ENCODE assay signal across 8 cellular contexts in genomic region chr3:197711973-197712707, GRCh38. TPM values are rescaled to one million over a fixed set of nuclear protein-coding genes. Genes with fewer than 3 reads are reported as not detected.
DNase-seq lines count a peak whose midpoint lies in the region; ATAC-seq and TF ChIP-seq lines count a peak whose summit lies in the region.

No MANE protein-coding gene starts in this region.

- no peak overlapping the region for H3K23ac ChIP-seq in trophoblast cell (ENCODE audit: low read length)

- no peak overlapping the region for H3K18ac ChIP-seq in trophoblast cell (ENCODE audit: low read length)

- H3K27me3 Mint-ChIP-seq in activated naive CD8-positive, alpha-beta T cell treated with anti-CD3 and anti-CD28 coated beads, Interleukin-2, amount 50 U/mL, for 24 hours: no peaks in the 10 kb centered on the region

- H3K4me1 ChIP-seq in BLaER1 treated with 17β-estradiol and CSF1 and Interleukin-3, amounts not matched to agents 10 nM and 100 nM: peaks cover 35 to 87% (median 56%) of the 10 kb centered on the region in 10 experiments
- H3K4me1 ChIP-seq in cardiac muscle cell (ENCODE audit: low read depth) (peaks cover 27% of the 10 kb centered on the region), trophoblast cell (ENCODE audit: control insufficient read depth in 1 of 2, insufficient read depth in 2 of 2, low read length in 2 of 2) (peaks cover 4 to 6% of the 10 kb centered on the region in 2 experiments), tibial artery (peaks cover 0 to 31% (median 14%) of the 10 kb centered on the region in 4 donors)

- no CpG with 5 or more reads among the region's 9 CpGs for WGBS in trophoblast cell (ENCODE audit: extremely low coverage, insufficient coverage, insufficient read length)

- DNase-seq in HL-60 (ENCODE audit: low read depth in 1 of 2, low spot score in 1 of 2) (peak; percentile 38 to 63), SKM-1 treated with dmso at 0.1 percent for 144 hours (lab: John Stamatoyannopoulos, UW; ENCODE audit: unreplicated experiment) (peak; percentile 64), cardiac muscle cell (ENCODE audit: low read depth in 1 of 2, low spot score in 1 of 2) (peak; percentile 77 to 97), trophoblast cell (peak; percentile 98 to 99), tibial artery (peak; percentile 91 to 92)
- DNase-seq in activated naive CD8-positive, alpha-beta T cell treated with anti-CD3 and anti-CD28 coated beads, Interleukin-2, amount 50 U/mL, for 24 hours: peak; percentile 83

- H2BK120ac ChIP-seq in trophoblast cell (ENCODE audit: insufficient read depth, low read length, poor library complexity): no peak overlapping the region

- H4K91ac ChIP-seq in trophoblast cell (ENCODE audit: low read depth, low read length): no peak overlapping the region

- H3K27ac ChIP-seq in BLaER1 treated with 17β-estradiol and CSF1 and Interleukin-3, amounts not matched to agents 10 nM and 100 nM: peak overlapping the region; percentile 48 to 80 (median 72); a peak in 21 of 22 replicates
- H3K27ac ChIP-seq in HL-60 (replicated peaks): no peak overlapping the region
- H3K27ac ChIP-seq in cardiac muscle cell: peak overlapping the region; percentile 93
- H3K27ac ChIP-seq in trophoblast cell (ENCODE audit: low read depth, low read length): peak overlapping the region; percentile 77
- peak overlapping the region; percentile 80 to 84 for H3K27ac ChIP-seq in tibial artery

- intact Hi-C loops in tibial artery (cut with DNase I; ENCODE audit: low total_unique reads): loop anchor here (5.0 kb wide), 1 partner anchor 40 kb away; no protein-coding TSS in a partner anchor

- peak overlapping the region; percentile 5 to 39 (median 26); a peak in 11 of 20 replicates for H3K4me3 ChIP-seq in BLaER1 treated with 17β-estradiol and CSF1 and Interleukin-3, amounts not matched to agents 10 nM and 100 nM
- H3K4me3 ChIP-seq in HL-60 (replicated peaks; ENCODE audit: insufficient read depth, low read length) (no peak overlapping the region; the same call in 1 of the 2 replicates), cardiac muscle cell (peak overlapping the region; percentile 7), trophoblast cell (ENCODE audit: low read depth, low read length) (no peak overlapping the region), tibial artery (peak overlapping the region; percentile 44 to 48)

- no peak overlapping the region for H2AFZ ChIP-seq in trophoblast cell (ENCODE audit: insufficient read depth, low read length, poor library complexity)

- no peak overlapping the region for H2BK12ac ChIP-seq in trophoblast cell (ENCODE audit: low read length)

- H3K27me3 ChIP-seq in BLaER1 treated with 17β-estradiol and CSF1 and Interleukin-3, amounts not matched to agents 10 nM and 100 nM: no peaks in the 10 kb centered on the region
- H3K27me3 ChIP-seq in HL-60 (ENCODE audit: insufficient read depth, poor library complexity, severe bottlenecking) (no peaks in the 10 kb centered on the region), cardiac muscle cell (no peaks in the 10 kb centered on the region), trophoblast cell (ENCODE audit: insufficient read depth, low read length) (no peaks in the 10 kb centered on the region), tibial artery (no peaks in the 10 kb centered on the region)

- H3K79me1 ChIP-seq in trophoblast cell (ENCODE audit: low read length): no peaks in the 10 kb centered on the region

- no peaks in the 10 kb centered on the region for H3K9me3 Mint-ChIP-seq in activated naive CD8-positive, alpha-beta T cell treated with anti-CD3 and anti-CD28 coated beads, Interleukin-2, amount 50 U/mL, for 24 hours

- H2AK5ac ChIP-seq in trophoblast cell (ENCODE audit: low read length): no peak overlapping the region

- no peak overlapping the region for H3K14ac ChIP-seq in trophoblast cell (ENCODE audit: low read length)

- H3K4me3 Mint-ChIP-seq in activated naive CD8-positive, alpha-beta T cell treated with anti-CD3 and anti-CD28 coated beads, Interleukin-2, amount 50 U/mL, for 24 hours: peak overlapping the region; percentile 73

- H3K27ac Mint-ChIP-seq in activated naive CD8-positive, alpha-beta T cell treated with anti-CD3 and anti-CD28 coated beads, Interleukin-2, amount 50 U/mL, for 24 hours: peak overlapping the region; percentile 94

- H3K9ac ChIP-seq in BLaER1 treated with 17β-estradiol and CSF1 and Interleukin-3, amounts not matched to agents 10 nM and 100 nM: peak overlapping the region; percentile 52 to 72 (median 64); a peak in 20 of 22 replicates
- no peak overlapping the region for H3K9ac ChIP-seq in trophoblast cell (ENCODE audit: low read length)

- H3K4me1 Mint-ChIP-seq in activated naive CD8-positive, alpha-beta T cell treated with anti-CD3 and anti-CD28 coated beads, Interleukin-2, amount 50 U/mL, for 24 hours: peaks cover 42% of the 10 kb centered on the region

- H3K4ac ChIP-seq in trophoblast cell (ENCODE audit: low read depth, low read length): no peak overlapping the region

- H2BK5ac ChIP-seq in trophoblast cell (ENCODE audit: low read depth, low read length, poor library complexity): no peak overlapping the region

- peaks cover 8% of the 10 kb centered on the region for H3K36me3 Mint-ChIP-seq in activated naive CD8-positive, alpha-beta T cell treated with anti-CD3 and anti-CD28 coated beads, Interleukin-2, amount 50 U/mL, for 24 hours (ENCODE audit: low read depth)

- no peak overlapping the region for H4K12ac ChIP-seq in trophoblast cell (ENCODE audit: low read depth, low read length)

- peaks cover 0 to 14% (median 0%) of the 10 kb centered on the region in 11 experiments; a peak in 4 of 22 replicates for H4K20me1 ChIP-seq in BLaER1 treated with 17β-estradiol and CSF1 and Interleukin-3, amounts not matched to agents 10 nM and 100 nM

- H3K36me3 ChIP-seq in BLaER1 treated with 17β-estradiol and CSF1 and Interleukin-3, amounts not matched to agents 10 nM and 100 nM: peaks cover 4 to 43% (median 25%) of the 10 kb centered on the region in 11 experiments; a peak in 20 of 22 replicates
- H3K36me3 ChIP-seq in cardiac muscle cell (no peaks in the 10 kb centered on the region), trophoblast cell (ENCODE audit: control insufficient read depth in 1 of 2, insufficient read depth in 2 of 2, low read length in 2 of 2) (peaks cover 0 to 1% of the 10 kb centered on the region in 2 experiments), tibial artery (peaks cover 0 to 8% (median 4%) of the 10 kb centered on the region in 3 donors)

- peak overlapping the region; percentile 58 to 85 (median 76) for H3K4me2 ChIP-seq in BLaER1 treated with 17β-estradiol and CSF1 and Interleukin-3, amounts not matched to agents 10 nM and 100 nM
- peak overlapping the region; percentile 61 for H3K4me2 ChIP-seq in trophoblast cell (ENCODE audit: low read length)

- peaks cover 0 to 4% (median 0%) of the 10 kb centered on the region in 11 experiments; a peak in 3 of 22 replicates for H3K9me3 ChIP-seq in BLaER1 treated with 17β-estradiol and CSF1 and Interleukin-3, amounts not matched to agents 10 nM and 100 nM (replicated peaks in 1 of 11)
- no peaks in the 10 kb centered on the region for H3K9me3 ChIP-seq in cardiac muscle cell (ENCODE audit: low read depth)
- no peaks in the 10 kb centered on the region for H3K9me3 ChIP-seq in trophoblast cell (ENCODE audit: insufficient read depth, low read depth, low read length)
- H3K9me3 ChIP-seq in tibial artery: no peaks in the 10 kb centered on the region

- TF ChIP-seq CTCF in HL-60 (IDR thresholded peaks at IDR 0.05; ENCODE audit: insufficient read depth, low read length): no peak
- TF ChIP-seq CTCF in cardiac muscle cell (IDR thresholded peaks at IDR 0.05; ENCODE audit: low read depth, low read length): no peak
- no peak for TF ChIP-seq CTCF in tibial artery (IDR thresholded peaks at IDR 0.05)

- H4K8ac ChIP-seq in trophoblast cell (ENCODE audit: low read depth, low read length): no peak overlapping the region

- no peaks in the 10 kb centered on the region for H3K79me2 ChIP-seq in trophoblast cell (ENCODE audit: control insufficient read depth, insufficient read depth, low read length, poor library complexity)

- ATAC-seq in GM19468 (IDR thresholded peaks at IDR 0.05; ENCODE audit: extremely low read depth, unreplicated experiment): peak; percentile 78
- peak; percentile 99 for ATAC-seq in activated naive CD8-positive, alpha-beta T cell treated with anti-CD3 and anti-CD28 coated beads, Interleukin-2, amount 50 U/mL, for 24 hours

RNA-seq across cellular contexts. Expression of gene RUBCN, which starts 24.6 kb away (rescaled TPM):
- 32.2 and 46.2 TPM in 2 replicates for total RNA-seq in cardiac muscle cell
- 15.4 and 17.4 TPM in 2 replicates for polyA plus RNA-seq in cardiac muscle cell
- 12.4 and 13.2 TPM in 2 replicates for polyA plus RNA-seq in trophoblast cell (2013)

RNA-seq across cellular contexts. Expression of gene FYTTD1, which starts 37.5 kb away (rescaled TPM):
- total RNA-seq in cardiac muscle cell: 24.3 and 46.8 TPM in 2 replicates
- polyA plus RNA-seq in cardiac muscle cell: 62.8 and 65.9 TPM in 2 replicates
- polyA plus RNA-seq in trophoblast cell (2013): 35.2 and 36.3 TPM in 2 replicates

Comparison
In these comparisons a context has a peak if more than half of its experiments do, and no peak if none do; other contexts are left out.
1. H3K4me3 ChIP-seq: peak in BLaER1 treated with 17β-estradiol and CSF1 and Interleukin-3, amounts not matched to agents 10 nM and 100 nM (10 of 10), cardiac muscle cell (single experiment) and tibial artery (2 of 2); none in HL-60 (single experiment) and trophoblast cell (single experiment).
2. Peak in every context shown above with its lines, with median percentiles within 50 percentile points of each other: DNase-seq.